1 cellular context compared by ENCODE assay signal in genomic region chr1:66327582-66327981, GRCh38.
A peak's percentile ranks its signal among the peaks of the same experiment; 100 is the strongest.
TF ChIP-seq lines count a peak whose summit lies in the region.

No MANE protein-coding gene starts in this region.

TF ChIP-seq in K562, 482 proteins besides CTCF, POLR2A, EP300 and RAD21:
- TF ChIP-seq ESRRA (IDR thresholded peaks at IDR 0.05; ENCODE audit: borderline replicate concordance, low read depth) (no peak), SPI1 (IDR thresholded peaks at IDR 0.05; ENCODE audit: borderline replicate concordance, low read depth, low read length) (0 out of 2 replicates have a peak, but pooled peaks have one; percentile 17), CBX2 (IDR thresholded peaks at IDR 0.05; ENCODE audit: insufficient read depth, low read length, poor library complexity, severe bottlenecking) (no peak), ZNF668 (CRISPR knock-in tag; IDR thresholded peaks at IDR 0.05) (no peak), CTCFL (IDR thresholded peaks at IDR 0.05; ENCODE audit: borderline replicate concordance, insufficient read depth, low read depth, low read length, poor library complexity, severe bottlenecking) (no peak)
